13 cellular contexts compared by ENCODE assay signal in genomic region chr1:111793896-111794295, GRCh38.
DNase-seq lines count a peak whose midpoint lies in the region; ATAC-seq lines count a peak whose summit lies in the region.
"Had no signal": no experiment of that assay in that cellular context is flagged by ENCODE, and none has a peak within 500 bp of the region (broad histone marks: within the 10 kb centered on the region; RNA-seq: fewer than 3 reads in every experiment).

No MANE protein-coding gene starts in this region.

- no peak for ATAC-seq in HG02981 (IDR thresholded peaks at IDR 0.05; ENCODE audit: unreplicated experiment)

- DNase-seq in D341Med (ENCODE audit: low spot score) (peak; percentile 57), NCI-H524 (lab: John Stamatoyannopoulos, UW) (peak; percentile 16 to 59), NCI-H82 treated with DMSO at 0.1 percent for 48 hours (lab: John Stamatoyannopoulos, UW; ENCODE audit: unreplicated experiment) (peak; percentile 99), NCI-H510A treated with DMSO at 0.1 percent for 48 hours (lab: John Stamatoyannopoulos, UW) (no peak), NCI-H226 (no peak)
- DNase-seq: CD4-positive, alpha-beta T cell; CD8-positive, alpha-beta memory T cell; DMS153; DND-41; GM23248; H7; HCEC 1CT had no signal

Comparison
In these comparisons a context has a peak if more than half of its experiments do, and no peak if none do; other contexts are left out.
1. DNase-seq: peak in D341Med (single experiment), NCI-H524 (2 of 2) and NCI-H82 treated with DMSO at 0.1 percent for 48 hours (single experiment); none in NCI-H510A treated with DMSO at 0.1 percent for 48 hours (single experiment) and NCI-H226 (single experiment).